In the genomic region with DNA sequence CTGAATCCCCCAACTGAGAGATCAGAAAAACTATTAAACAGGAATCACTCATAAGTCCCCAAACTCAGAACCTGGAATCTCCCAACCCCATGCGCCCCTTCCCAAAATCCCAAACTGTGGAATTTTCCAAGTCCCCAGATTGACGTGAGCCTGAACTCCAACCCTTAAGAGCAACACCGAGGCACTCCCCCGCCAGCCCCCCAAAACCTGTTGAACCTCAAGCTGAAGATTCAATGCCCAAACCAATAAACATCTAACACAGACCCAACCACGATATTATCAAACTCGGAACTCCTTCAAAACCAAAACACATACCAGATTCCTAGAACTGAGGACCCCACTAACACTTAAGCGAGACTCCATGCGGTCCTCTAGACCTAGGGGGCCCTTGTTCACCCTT, we compare ENCODE assay signal across 12 cellular contexts. TPM values are rescaled to one million over a fixed set of nuclear protein-coding genes. Genes with fewer than 3 reads are reported as not detected.
DNase-seq lines count a peak whose midpoint lies in the region; ATAC-seq and TF ChIP-seq lines count a peak whose summit lies in the region.
"Had no signal": no experiment of that assay in that cellular context is flagged by ENCODE, and none has a peak within 500 bp of the region (broad histone marks: within the 10 kb centered on the region; RNA-seq: fewer than 3 reads in every experiment).

No MANE protein-coding gene starts in this region.

- H3K36me3 ChIP-seq in mesodermal cell (ENCODE audit: control insufficient read depth, insufficient read depth, low read length) = no peaks in the 10 kb centered on the region
- H3K36me3 ChIP-seq: right lobe of liver had no signal

- DNase-seq in Right ventricle myocardium superior (peak; percentile 9), Right ventricle myocardium inferior (ENCODE audit: missing footprints) (no peak), type B pancreatic cell (ENCODE audit: extremely low spot score, unreplicated experiment) (no peak), immature natural killer cell (no peak), COLO668 (lab: John Stamatoyannopoulos, UW; ENCODE audit: unreplicated experiment) (no peak)
- DNase-seq: cortex of kidney had no signal

- peak overlapping the region; percentile 54 for H3K4me3 ChIP-seq in mesodermal cell (ENCODE audit: extremely low read depth, insufficient read depth, low read length, poor library complexity, severe bottlenecking)

- no peaks in the 10 kb centered on the region for H3K9me3 ChIP-seq in mesodermal cell (ENCODE audit: control insufficient read depth, low read length)
- H3K9me3 ChIP-seq: right lobe of liver had no signal

- peak overlapping the region; percentile 91 for H3K27ac ChIP-seq in mesodermal cell (ENCODE audit: low read depth, low read length, severe bottlenecking)

- no peaks in the 10 kb centered on the region for H3K9me3 Mint-ChIP-seq in activated T-helper 17 cell treated with anti-CD3 and anti-CD28 coated beads, Interleukin-2, amount 50 U/mL, for 72 hours
- H3K9me3 Mint-ChIP-seq in type B pancreatic cell (no peaks in the 10 kb centered on the region), immature natural killer cell (no peaks in the 10 kb centered on the region)

- 89 to 93% methylated on average over 6 to 8 of the region's 8 CpGs for WGBS in mesodermal cell (ENCODE audit: insufficient coverage in 2 of 2), 2 experiments

- H3K4me1 Mint-ChIP-seq in activated T-helper 17 cell treated with anti-CD3 and anti-CD28 coated beads, Interleukin-2, amount 50 U/mL, for 72 hours = peaks cover 6% of the 10 kb centered on the region
- H3K4me1 Mint-ChIP-seq in type B pancreatic cell (ENCODE audit: unreplicated experiment) (peaks cover 6% of the 10 kb centered on the region), immature natural killer cell (peaks cover 10 to 12% of the 10 kb centered on the region in 2 donors)

- peak overlapping the region; percentile 57 for H3K4me3 Mint-ChIP-seq in activated T-helper 17 cell treated with anti-CD3 and anti-CD28 coated beads, Interleukin-2, amount 50 U/mL, for 72 hours
- H3K4me3 Mint-ChIP-seq in type B pancreatic cell = peak overlapping the region; percentile 8
- H3K4me3 Mint-ChIP-seq in immature natural killer cell = no peak overlapping the region

- TF ChIP-seq CTCF in type B pancreatic cell (conservative IDR thresholded peaks at IDR 0.05) = no peak

- no peak for ATAC-seq in Right ventricle myocardium superior (ENCODE audit: poor library complexity)
- no peak for ATAC-seq in Right ventricle myocardium inferior
- no peak for ATAC-seq in activated T-helper 17 cell treated with anti-CD3 and anti-CD28 coated beads, Interleukin-2, amount 50 U/mL, for 72 hours (replicated peaks)
- no peak for ATAC-seq in GM19324 (IDR thresholded peaks at IDR 0.05; ENCODE audit: low FRiP score, unreplicated experiment)

- no peak overlapping the region for H3K27ac Mint-ChIP-seq in activated T-helper 17 cell treated with anti-CD3 and anti-CD28 coated beads, Interleukin-2, amount 50 U/mL, for 72 hours
- H3K27ac Mint-ChIP-seq in type B pancreatic cell (no peak overlapping the region), immature natural killer cell (no peak overlapping the region)

- no peaks in the 10 kb centered on the region for H3K36me3 Mint-ChIP-seq in activated T-helper 17 cell treated with anti-CD3 and anti-CD28 coated beads, Interleukin-2, amount 50 U/mL, for 72 hours (ENCODE audit: low read depth)
- H3K36me3 Mint-ChIP-seq in type B pancreatic cell (peaks cover 5% of the 10 kb centered on the region), immature natural killer cell (no peaks in the 10 kb centered on the region)
- H3K36me3 Mint-ChIP-seq: naive thymus-derived CD4-positive, alpha-beta T cell had no signal

- peaks cover 5% of the 10 kb centered on the region for H3K27me3 Mint-ChIP-seq in activated T-helper 17 cell treated with anti-CD3 and anti-CD28 coated beads, Interleukin-2, amount 50 U/mL, for 72 hours
- H3K27me3 Mint-ChIP-seq in type B pancreatic cell (peaks cover 6% of the 10 kb centered on the region), immature natural killer cell (ENCODE audit: low read depth in 3 of 3) (peaks cover 2 to 13% (median 10%) of the 10 kb centered on the region in 3 donors)

- H3K4me1 ChIP-seq in mesodermal cell (ENCODE audit: control insufficient read depth, insufficient read depth, low read length, poor library complexity, severe bottlenecking) = no peaks in the 10 kb centered on the region
- H3K4me1 ChIP-seq: right lobe of liver had no signal

- intact Hi-C loops in Right ventricle myocardium superior (cut with DNase I) = no loop called here
- intact Hi-C loops in Right ventricle myocardium inferior (cut with DNase I) = no loop called here

RNA-seq across cellular contexts. Expression of gene IZUMO1, which starts 0.6 kb away (rescaled TPM):
- 0.73 TPM for total RNA-seq in Right ventricle myocardium superior
- total RNA-seq in Right ventricle myocardium inferior = 0.49 TPM
- total RNA-seq in activated T-helper 17 cell treated with anti-CD3 and anti-CD28 coated beads, Interleukin-2, amount 50 U/mL, for 72 hours = not detected
- 0.55 TPM for polyA plus RNA-seq in mesodermal cell (2013, experiment 1 of 2)
- polyA plus RNA-seq in mesodermal cell (2013, experiment 2 of 2) = 0.20 TPM
- 2.2 and 4.8 TPM in 2 replicates for total RNA-seq in type B pancreatic cell (ENCODE audit: low replicate concordance)
- polyA plus RNA-seq in immature natural killer cell = not detected
- total RNA-seq: naive thymus-derived CD4-positive, alpha-beta T cell had no signal
- polyA plus RNA-seq: naive thymus-derived CD4-positive, alpha-beta T cell had no signal

RNA-seq across cellular contexts. Expression of gene RASIP1, which starts 5.7 kb away (rescaled TPM):
- total RNA-seq in Right ventricle myocardium superior (15.1 TPM), Right ventricle myocardium inferior (15.3 TPM), type B pancreatic cell (ENCODE audit: low replicate concordance) (1.9 and 4.6 TPM in 2 replicates)
- total RNA-seq in activated T-helper 17 cell treated with anti-CD3 and anti-CD28 coated beads, Interleukin-2, amount 50 U/mL, for 72 hours = under 1 TPM; 0.19 to 0.67 TPM
- 32.1 TPM for polyA plus RNA-seq in mesodermal cell (2013, experiment 1 of 2)
- polyA plus RNA-seq in mesodermal cell (2013, experiment 2 of 2) = 17.9 TPM
- under 1 TPM in 1 of 3 donors, not detected in 2; 0.10 TPM for polyA plus RNA-seq in immature natural killer cell

RNA-seq across cellular contexts. Expression of gene FUT1, which starts 6.3 kb away (rescaled TPM):
- total RNA-seq in Right ventricle myocardium superior = 1.8 TPM
- total RNA-seq in Right ventricle myocardium inferior = 2.1 TPM
- total RNA-seq in activated T-helper 17 cell treated with anti-CD3 and anti-CD28 coated beads, Interleukin-2, amount 50 U/mL, for 72 hours = under 1 TPM; 0.30 to 0.40 TPM
- 1.6 TPM for polyA plus RNA-seq in mesodermal cell (2013, experiment 1 of 2)
- 1.2 TPM for polyA plus RNA-seq in mesodermal cell (2013, experiment 2 of 2)
- 11.2 and 15.0 TPM in 2 replicates for total RNA-seq in type B pancreatic cell (ENCODE audit: low replicate concordance)
- polyA plus RNA-seq in immature natural killer cell = not detected
- polyA plus RNA-seq: naive thymus-derived CD4-positive, alpha-beta T cell had no signal

RNA-seq across cellular contexts. Expression of gene FGF21, which starts 9.2 kb away (rescaled TPM):
- total RNA-seq in Right ventricle myocardium superior (not detected), Right ventricle myocardium inferior (not detected), type B pancreatic cell (ENCODE audit: low replicate concordance) (not detected in 2 replicates)
- total RNA-seq in activated T-helper 17 cell treated with anti-CD3 and anti-CD28 coated beads, Interleukin-2, amount 50 U/mL, for 72 hours = not detected
- polyA plus RNA-seq in mesodermal cell (2013, experiment 1 of 2) = not detected
- polyA plus RNA-seq in mesodermal cell (2013, experiment 2 of 2) = 0.35 TPM
- not detected for polyA plus RNA-seq in immature natural killer cell
- total RNA-seq: naive thymus-derived CD4-positive, alpha-beta T cell had no signal
- polyA plus RNA-seq: keratinocyte; naive thymus-derived CD4-positive, alpha-beta T cell had no signal

RNA-seq across cellular contexts. Expression of gene MAMSTR, which starts 26.6 kb away (rescaled TPM):
- 4.8 TPM for total RNA-seq in Right ventricle myocardium superior
- total RNA-seq in Right ventricle myocardium inferior = 4.2 TPM
- 1 to 10 TPM; 1.1 to 1.7 TPM for total RNA-seq in activated T-helper 17 cell treated with anti-CD3 and anti-CD28 coated beads, Interleukin-2, amount 50 U/mL, for 72 hours
- polyA plus RNA-seq in mesodermal cell (2013, experiment 1 of 2) = 0.70 TPM
- polyA plus RNA-seq in mesodermal cell (2013, experiment 2 of 2) = 1.1 TPM
- 2.0 and 3.6 TPM in 2 replicates for total RNA-seq in type B pancreatic cell (ENCODE audit: low replicate concordance)
- polyA plus RNA-seq in immature natural killer cell = 1 to 10 TPM in 1 of 3 donors, under 1 TPM in 1, not detected in 1; 0.17 to 1.1 TPM

Comparison
In these comparisons a context has a peak if more than half of its experiments do, and no peak if none do; other contexts are left out.
1. H3K4me3 Mint-ChIP-seq: peak in activated T-helper 17 cell treated with anti-CD3 and anti-CD28 coated beads, Interleukin-2, amount 50 U/mL, for 72 hours (single experiment) and type B pancreatic cell (single experiment); none in immature natural killer cell (0 of 5).